Comparison of ENCODE assay signal across 18 cellular contexts in genomic region chr2:224538739-224539138, GRCh38.
"Had no signal": no experiment of that assay in that cellular context is flagged by ENCODE, and none has a peak within 500 bp of the region (broad histone marks: within the 10 kb centered on the region; RNA-seq: fewer than 3 reads in every experiment).

No MANE protein-coding gene starts in this region.

- H3K27me3 ChIP-seq: body of pancreas, foreskin keratinocyte, right atrium auricular region, tibial nerve, vagina had no signal

- H3K27ac ChIP-seq: body of pancreas, foreskin keratinocyte, lower lobe of right lung, prostate gland, right atrium auricular region, tibial nerve, vagina, WERI-Rb-1 had no signal

- ATAC-seq: activated T-cell treated with anti-CD3 and anti-CD28 coated beads, Interleukin-2, amount 50 U/mL, for 4 hours; body of pancreas; foreskin keratinocyte; lower lobe of right lung had no signal

- DNase-seq: activated CD4-positive, alpha-beta memory T cell treated with anti-CD3 and anti-CD28 coated beads, Interleukin-2, amount 10 ng/mL, durations not matched to agents 7 days and 5 days; activated CD4-positive, alpha-beta T cell treated with anti-CD3 and anti-CD28 coated beads for 48 hours; activated effector memory CD4-positive, alpha-beta T cell treated with Interleukin-2 at 50 U/mL for 16 hours; activated naive CD8-positive, alpha-beta T cell treated with anti-CD3 and anti-CD28 coated beads, Interleukin-2, amount 10 ng/mL, durations not matched to agents 7 days and 5 days; activated T-cell treated with anti-CD3 and anti-CD28 coated beads, Interleukin-2, amount 50 U/mL, for 4 hours; body of pancreas; caudate nucleus; foreskin keratinocyte; hypothalamus; lower lobe of right lung; stimulated activated CD4-positive, alpha-beta T cell treated with anti-CD3 and anti-CD28 coated beads, Interleukin-2, amount 100 ng/mL, for 24 hours; stimulated activated naive CD4-positive, alpha-beta T cell treated with Interleukin-2 at 50 U/mL for 16 hours; WERI-Rb-1 had no signal

- H3K9me3 Mint-ChIP-seq: activated naive CD8-positive, alpha-beta T cell treated with anti-CD3 and anti-CD28 coated beads, Interleukin-2, amount 10 ng/mL, durations not matched to agents 7 days and 5 days; activated T-cell treated with anti-CD3 and anti-CD28 coated beads, Interleukin-2, amount 50 U/mL, for 4 hours; T-helper 1 cell treated with Interleukin-12 subunit alpha and Interleukin-12 subunit beta and Interleukin-4 antibody, amounts not matched to agents 30 μg/mL and 1 μg/mL, for 36 hours had no signal

- H3K36me3 ChIP-seq: prostate gland, right atrium auricular region, vagina had no signal

- H3K4me3 ChIP-seq: body of pancreas, lower lobe of right lung, prostate gland, right atrium auricular region, tibial nerve, vagina had no signal

- H3K27ac Mint-ChIP-seq: activated CD4-positive, alpha-beta memory T cell treated with anti-CD3 and anti-CD28 coated beads, Interleukin-2, amount 10 ng/mL, durations not matched to agents 7 days and 5 days; activated naive CD8-positive, alpha-beta T cell treated with anti-CD3 and anti-CD28 coated beads, Interleukin-2, amount 10 ng/mL, durations not matched to agents 7 days and 5 days; T-helper 1 cell treated with Interleukin-12 subunit alpha and Interleukin-12 subunit beta and Interleukin-4 antibody, amounts not matched to agents 30 μg/mL and 1 μg/mL, for 36 hours had no signal

- H3K27me3 Mint-ChIP-seq: activated CD4-positive, alpha-beta memory T cell treated with anti-CD3 and anti-CD28 coated beads, Interleukin-2, amount 10 ng/mL, durations not matched to agents 7 days and 5 days; activated naive CD8-positive, alpha-beta T cell treated with anti-CD3 and anti-CD28 coated beads, Interleukin-2, amount 10 ng/mL, durations not matched to agents 7 days and 5 days had no signal

- H3K9me3 ChIP-seq: body of pancreas, lower lobe of right lung, prostate gland, right atrium auricular region, tibial nerve, vagina had no signal

- H3K4me1 ChIP-seq: foreskin keratinocyte, prostate gland, right atrium auricular region had no signal

- H3K4me3 Mint-ChIP-seq: activated CD4-positive, alpha-beta memory T cell treated with anti-CD3 and anti-CD28 coated beads, Interleukin-2, amount 10 ng/mL, durations not matched to agents 7 days and 5 days; activated naive CD8-positive, alpha-beta T cell treated with anti-CD3 and anti-CD28 coated beads, Interleukin-2, amount 10 ng/mL, durations not matched to agents 7 days and 5 days; activated T-cell treated with anti-CD3 and anti-CD28 coated beads, Interleukin-2, amount 50 U/mL, for 4 hours; T-helper 1 cell treated with Interleukin-12 subunit alpha and Interleukin-12 subunit beta and Interleukin-4 antibody, amounts not matched to agents 30 μg/mL and 1 μg/mL, for 36 hours had no signal
